In the genomic region with DNA sequence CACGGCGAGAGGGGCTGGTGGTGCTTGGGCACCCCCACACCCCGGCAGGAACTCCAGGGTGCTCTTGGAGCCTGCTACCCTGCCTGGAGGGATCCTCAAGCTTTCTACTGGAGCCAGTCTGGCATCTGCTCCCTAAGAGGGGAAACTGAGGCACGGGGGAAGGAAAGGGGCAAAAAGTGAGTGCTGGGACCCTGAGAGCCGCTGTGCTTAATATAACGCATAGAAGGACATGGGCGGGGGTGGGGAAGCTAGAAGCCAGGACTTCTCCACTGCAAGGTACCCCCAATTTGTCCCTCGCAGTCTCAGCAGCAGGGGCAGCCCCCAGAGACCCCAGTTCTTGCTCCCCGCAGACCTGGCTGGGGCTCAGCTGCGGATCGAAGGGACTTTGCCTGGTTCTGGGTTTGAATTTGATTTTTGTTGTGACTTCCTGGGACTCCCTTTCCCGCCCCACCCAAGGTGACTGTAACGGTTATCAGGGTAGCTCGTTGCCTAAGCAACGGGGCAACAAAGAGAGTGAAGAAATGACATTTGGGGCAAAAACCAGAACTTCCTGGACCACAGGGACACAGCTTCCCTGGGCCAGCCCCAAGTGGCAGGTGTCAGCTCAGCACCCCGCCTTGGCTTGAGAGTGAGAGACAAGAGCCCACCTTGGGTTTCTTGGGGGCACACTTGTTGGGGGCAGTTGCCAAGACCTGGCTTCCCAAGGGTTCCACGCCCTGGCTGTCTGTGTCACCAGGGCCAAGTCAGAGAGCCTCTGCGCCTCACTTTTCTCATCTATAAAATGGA, we compare ENCODE assay signal across 2 cellular contexts.
A peak's percentile ranks its signal among the peaks of the same experiment; 100 is the strongest.
TF ChIP-seq lines count a peak whose summit lies in the region.

No MANE protein-coding gene starts in this region.

TF ChIP-seq in K562, 482 proteins besides CTCF, POLR2A, EP300 and RAD21 (continues in another document):
- TF ChIP-seq SIN3A (IDR thresholded peaks at IDR 0.05; ENCODE audit: borderline replicate concordance in 2 of 2, control insufficient read depth in 1 of 2, low read depth in 2 of 2, low read length in 2 of 2) (peak; percentile 79 to 81; a peak in 2 of 4 replicates), WHSC1 (IDR thresholded peaks at IDR 0.05; ENCODE audit: low read length) (no peak), FOSL1 (tag; conservative IDR thresholded peaks at IDR 0.05) (peak; percentile 51), MXI1 (IDR thresholded peaks at IDR 0.05; ENCODE audit: low read depth, low read length) (peak; percentile 93; the same call in 1 of the 2 replicates), NEUROD1 (IDR thresholded peaks at IDR 0.05; ENCODE audit: borderline replicate concordance, low read depth, low read length, partially characterized antibody) (peak; percentile 81), ZNF384 (IDR thresholded peaks at IDR 0.05; ENCODE audit: low read depth, low read length) (no peak), TAF7 (tag; IDR thresholded peaks at IDR 0.05) (no peak), ZFP36 (IDR thresholded peaks at IDR 0.05; ENCODE audit: low read depth, low read length, partially characterized antibody) (peak; percentile 7), TAF1 (IDR thresholded peaks at IDR 0.05; ENCODE audit: control insufficient read depth, extremely low read depth, insufficient read depth, low read length, severe bottlenecking) (peak; percentile 35), HNRNPK (IDR thresholded peaks at IDR 0.05; ENCODE audit: low read depth, low read length, poor library complexity, severe bottlenecking) (no peak), SREBF2 (CRISPR knock-in tag; IDR thresholded peaks at IDR 0.05) (no peak), SP1 (CRISPR knock-in tag; IDR thresholded peaks at IDR 0.05) (0 out of 2 replicates have a peak, but pooled peaks have one; percentile 2), PCBP1 (IDR thresholded peaks at IDR 0.05; ENCODE audit: low read depth, low read length, poor library complexity, severe bottlenecking) (peak; percentile 3), GATAD2B (IDR thresholded peaks at IDR 0.05; ENCODE audit: borderline replicate concordance) (no peak), CBX1 (IDR thresholded peaks at IDR 0.05; ENCODE audit: low read depth) (0 out of 2 replicates have a peak, but pooled peaks have one; percentile 74)
- TF ChIP-seq, protein P1, sequence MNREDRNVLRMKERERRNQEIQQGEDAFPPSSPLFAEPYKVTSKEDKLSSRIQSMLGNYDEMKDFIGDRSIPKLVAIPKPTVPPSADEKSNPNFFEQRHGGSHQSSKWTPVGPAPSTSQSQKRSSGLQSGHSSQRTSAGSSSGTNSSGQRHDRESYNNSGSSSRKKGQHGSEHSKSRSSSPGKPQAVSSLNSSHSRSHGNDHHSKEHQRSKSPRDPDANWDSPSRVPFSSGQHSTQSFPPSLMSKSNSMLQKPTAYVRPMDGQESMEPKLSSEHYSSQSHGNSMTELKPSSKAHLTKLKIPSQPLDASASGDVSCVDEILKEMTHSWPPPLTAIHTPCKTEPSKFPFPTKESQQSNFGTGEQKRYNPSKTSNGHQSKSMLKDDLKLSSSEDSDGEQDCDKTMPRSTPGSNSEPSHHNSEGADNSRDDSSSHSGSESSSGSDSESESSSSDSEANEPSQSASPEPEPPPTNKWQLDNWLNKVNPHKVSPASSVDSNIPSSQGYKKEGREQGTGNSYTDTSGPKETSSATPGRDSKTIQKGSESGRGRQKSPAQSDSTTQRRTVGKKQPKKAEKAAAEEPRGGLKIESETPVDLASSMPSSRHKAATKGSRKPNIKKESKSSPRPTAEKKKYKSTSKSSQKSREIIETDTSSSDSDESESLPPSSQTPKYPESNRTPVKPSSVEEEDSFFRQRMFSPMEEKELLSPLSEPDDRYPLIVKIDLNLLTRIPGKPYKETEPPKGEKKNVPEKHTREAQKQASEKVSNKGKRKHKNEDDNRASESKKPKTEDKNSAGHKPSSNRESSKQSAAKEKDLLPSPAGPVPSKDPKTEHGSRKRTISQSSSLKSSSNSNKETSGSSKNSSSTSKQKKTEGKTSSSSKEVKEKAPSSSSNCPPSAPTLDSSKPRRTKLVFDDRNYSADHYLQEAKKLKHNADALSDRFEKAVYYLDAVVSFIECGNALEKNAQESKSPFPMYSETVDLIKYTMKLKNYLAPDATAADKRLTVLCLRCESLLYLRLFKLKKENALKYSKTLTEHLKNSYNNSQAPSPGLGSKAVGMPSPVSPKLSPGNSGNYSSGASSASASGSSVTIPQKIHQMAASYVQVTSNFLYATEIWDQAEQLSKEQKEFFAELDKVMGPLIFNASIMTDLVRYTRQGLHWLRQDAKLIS (CRISPR knock-in tag; IDR thresholded peaks at IDR 0.05), result no peak; the same call in none of the 2 replicates
- TF ChIP-seq, protein P2, sequence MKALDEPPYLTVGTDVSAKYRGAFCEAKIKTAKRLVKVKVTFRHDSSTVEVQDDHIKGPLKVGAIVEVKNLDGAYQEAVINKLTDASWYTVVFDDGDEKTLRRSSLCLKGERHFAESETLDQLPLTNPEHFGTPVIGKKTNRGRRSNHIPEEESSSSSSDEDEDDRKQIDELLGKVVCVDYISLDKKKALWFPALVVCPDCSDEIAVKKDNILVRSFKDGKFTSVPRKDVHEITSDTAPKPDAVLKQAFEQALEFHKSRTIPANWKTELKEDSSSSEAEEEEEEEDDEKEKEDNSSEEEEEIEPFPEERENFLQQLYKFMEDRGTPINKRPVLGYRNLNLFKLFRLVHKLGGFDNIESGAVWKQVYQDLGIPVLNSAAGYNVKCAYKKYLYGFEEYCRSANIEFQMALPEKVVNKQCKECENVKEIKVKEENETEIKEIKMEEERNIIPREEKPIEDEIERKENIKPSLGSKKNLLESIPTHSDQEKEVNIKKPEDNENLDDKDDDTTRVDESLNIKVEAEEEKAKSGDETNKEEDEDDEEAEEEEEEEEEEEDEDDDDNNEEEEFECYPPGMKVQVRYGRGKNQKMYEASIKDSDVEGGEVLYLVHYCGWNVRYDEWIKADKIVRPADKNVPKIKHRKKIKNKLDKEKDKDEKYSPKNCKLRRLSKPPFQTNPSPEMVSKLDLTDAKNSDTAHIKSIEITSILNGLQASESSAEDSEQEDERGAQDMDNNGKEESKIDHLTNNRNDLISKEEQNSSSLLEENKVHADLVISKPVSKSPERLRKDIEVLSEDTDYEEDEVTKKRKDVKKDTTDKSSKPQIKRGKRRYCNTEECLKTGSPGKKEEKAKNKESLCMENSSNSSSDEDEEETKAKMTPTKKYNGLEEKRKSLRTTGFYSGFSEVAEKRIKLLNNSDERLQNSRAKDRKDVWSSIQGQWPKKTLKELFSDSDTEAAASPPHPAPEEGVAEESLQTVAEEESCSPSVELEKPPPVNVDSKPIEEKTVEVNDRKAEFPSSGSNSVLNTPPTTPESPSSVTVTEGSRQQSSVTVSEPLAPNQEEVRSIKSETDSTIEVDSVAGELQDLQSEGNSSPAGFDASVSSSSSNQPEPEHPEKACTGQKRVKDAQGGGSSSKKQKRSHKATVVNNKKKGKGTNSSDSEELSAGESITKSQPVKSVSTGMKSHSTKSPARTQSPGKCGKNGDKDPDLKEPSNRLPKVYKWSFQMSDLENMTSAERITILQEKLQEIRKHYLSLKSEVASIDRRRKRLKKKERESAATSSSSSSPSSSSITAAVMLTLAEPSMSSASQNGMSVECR (CRISPR knock-in tag; IDR thresholded peaks at IDR 0.05), result peak; percentile 81
- TF ChIP-seq, protein P3, sequence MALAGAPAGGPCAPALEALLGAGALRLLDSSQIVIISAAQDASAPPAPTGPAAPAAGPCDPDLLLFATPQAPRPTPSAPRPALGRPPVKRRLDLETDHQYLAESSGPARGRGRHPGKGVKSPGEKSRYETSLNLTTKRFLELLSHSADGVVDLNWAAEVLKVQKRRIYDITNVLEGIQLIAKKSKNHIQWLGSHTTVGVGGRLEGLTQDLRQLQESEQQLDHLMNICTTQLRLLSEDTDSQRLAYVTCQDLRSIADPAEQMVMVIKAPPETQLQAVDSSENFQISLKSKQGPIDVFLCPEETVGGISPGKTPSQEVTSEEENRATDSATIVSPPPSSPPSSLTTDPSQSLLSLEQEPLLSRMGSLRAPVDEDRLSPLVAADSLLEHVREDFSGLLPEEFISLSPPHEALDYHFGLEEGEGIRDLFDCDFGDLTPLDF (CRISPR knock-in tag; IDR thresholded peaks at IDR 0.05), result peak; percentile 57; the same call in 1 of the 2 replicates

TF ChIP-seq in HepG2, 621 proteins besides CTCF, POLR2A, EP300 and RAD21:
- peak; percentile 38; the same call in 1 of the 2 replicates for TF ChIP-seq RFX1 (IDR thresholded peaks at IDR 0.05)
- TF ChIP-seq NAIF1 (CRISPR knock-in tag; IDR thresholded peaks at IDR 0.05; ENCODE audit: borderline replicate concordance), result no peak
- peak; percentile 61; the same call in 1 of the 2 replicates for TF ChIP-seq RFX3 (CRISPR knock-in tag; IDR thresholded peaks at IDR 0.05)
- TF ChIP-seq ZNF33A (CRISPR knock-in tag; IDR thresholded peaks at IDR 0.05; ENCODE audit: borderline replicate concordance), result no peak
- TF ChIP-seq ZNF629 (CRISPR knock-in tag; conservative IDR thresholded peaks at IDR 0.05), result peak; percentile 87
- no peak for TF ChIP-seq IKZF1 (IDR thresholded peaks at IDR 0.05)
TF ChIP-seq in HepG2: peak in this region for 3.
